15 cellular contexts compared by ENCODE assay signal in the genomic region with DNA sequence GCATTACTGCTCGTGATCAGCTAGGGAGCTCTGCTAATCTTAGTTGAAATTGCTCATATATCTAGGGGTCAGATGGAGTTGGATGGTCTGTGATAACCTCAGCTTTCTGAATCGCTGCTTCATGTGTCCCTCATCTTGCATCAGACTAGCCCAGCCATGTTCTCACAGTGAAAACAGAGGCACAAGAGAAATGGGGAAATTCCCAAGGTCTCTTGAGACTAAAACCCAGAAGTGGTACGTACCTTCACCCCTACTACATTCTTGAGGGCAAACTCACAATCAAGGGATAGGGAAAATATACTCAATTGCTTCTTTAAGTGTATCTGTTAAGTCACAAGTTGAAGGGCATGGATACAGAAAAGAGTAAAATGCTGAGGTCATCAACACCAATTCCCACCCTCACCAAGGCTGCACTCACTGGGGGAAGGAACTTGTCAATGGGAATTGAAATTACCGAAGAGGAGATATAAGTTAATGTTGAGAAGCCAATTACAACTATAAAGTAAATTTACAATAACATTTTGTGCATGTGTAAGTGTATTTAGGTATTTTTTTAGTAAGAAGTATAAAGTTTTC.
"Had no signal": no experiment of that assay in that cellular context is flagged by ENCODE, and none has a peak within 500 bp of the region (broad histone marks: within the 10 kb centered on the region; RNA-seq: fewer than 3 reads in every experiment).

No MANE protein-coding gene starts in this region.

- H3K27me3 Mint-ChIP-seq: activated naive CD8-positive, alpha-beta T cell treated with anti-CD3 and anti-CD28 coated beads, Interleukin-2, amount 50 U/mL, for 24 hours; progenitor cell of endocrine pancreas; stimulated activated naive CD8-positive, alpha-beta T cell treated with anti-CD3 and anti-CD28 coated beads, Interleukin-15, amount 100 ng/mL, for 72 hours had no signal

- ATAC-seq: activated naive CD8-positive, alpha-beta T cell treated with anti-CD3 and anti-CD28 coated beads, Interleukin-2, amount 50 U/mL, for 24 hours; right cardiac atrium; stimulated activated naive CD8-positive, alpha-beta T cell treated with anti-CD3 and anti-CD28 coated beads, Interleukin-15, amount 100 ng/mL, for 72 hours had no signal

- H3K4me3 ChIP-seq: upper lobe of left lung had no signal

- H3K27ac ChIP-seq: upper lobe of left lung had no signal

- FAIRE-seq: bronchial epithelial cell had no signal

- DNase-seq: activated CD4-positive, CD25-positive, alpha-beta regulatory T cell treated with anti-CD3 and anti-CD28 coated beads, Interleukin-2, amount 50 U/mL, for 72 hours; activated naive CD4-positive, alpha-beta T cell treated with anti-CD3 and anti-CD28 coated beads for 36 hours; activated naive CD8-positive, alpha-beta T cell treated with anti-CD3 and anti-CD28 coated beads, Interleukin-2, amount 50 U/mL, for 24 hours; activated T-cell treated with anti-CD3 and anti-CD28 coated beads for 4 hours; aorta; foreskin fibroblast; occipital lobe; right cardiac atrium; stimulated activated naive CD8-positive, alpha-beta T cell treated with anti-CD3 and anti-CD28 coated beads, Interleukin-15, amount 100 ng/mL, for 72 hours; T-helper 1 cell; T1000; upper lobe of left lung had no signal

- H3K36me3 ChIP-seq: upper lobe of left lung had no signal

- H3K4me3 Mint-ChIP-seq: activated naive CD4-positive, alpha-beta T cell treated with anti-CD3 and anti-CD28 coated beads for 36 hours; activated naive CD8-positive, alpha-beta T cell treated with anti-CD3 and anti-CD28 coated beads, Interleukin-2, amount 50 U/mL, for 24 hours; nephron; stimulated activated naive CD8-positive, alpha-beta T cell treated with anti-CD3 and anti-CD28 coated beads, Interleukin-15, amount 100 ng/mL, for 72 hours had no signal

- H3K4me1 ChIP-seq: upper lobe of left lung had no signal

- H3K27me3 ChIP-seq: upper lobe of left lung had no signal

- H3K4me1 Mint-ChIP-seq: activated naive CD8-positive, alpha-beta T cell treated with anti-CD3 and anti-CD28 coated beads, Interleukin-2, amount 50 U/mL, for 24 hours; stimulated activated naive CD8-positive, alpha-beta T cell treated with anti-CD3 and anti-CD28 coated beads, Interleukin-15, amount 100 ng/mL, for 72 hours had no signal

- H3K9me3 Mint-ChIP-seq: activated naive CD4-positive, alpha-beta T cell treated with anti-CD3 and anti-CD28 coated beads for 36 hours; activated naive CD8-positive, alpha-beta T cell treated with anti-CD3 and anti-CD28 coated beads, Interleukin-2, amount 50 U/mL, for 24 hours; nephron; stimulated activated naive CD8-positive, alpha-beta T cell treated with anti-CD3 and anti-CD28 coated beads, Interleukin-15, amount 100 ng/mL, for 72 hours had no signal

- H3K27ac Mint-ChIP-seq: activated naive CD4-positive, alpha-beta T cell treated with anti-CD3 and anti-CD28 coated beads for 36 hours; activated naive CD8-positive, alpha-beta T cell treated with anti-CD3 and anti-CD28 coated beads, Interleukin-2, amount 50 U/mL, for 24 hours; progenitor cell of endocrine pancreas; stimulated activated naive CD8-positive, alpha-beta T cell treated with anti-CD3 and anti-CD28 coated beads, Interleukin-15, amount 100 ng/mL, for 72 hours had no signal

- H3K9me3 ChIP-seq: upper lobe of left lung had no signal
